In genomic region chr20:47347661-47348462, GRCh38 we compare ENCODE assay signal across 10 cellular contexts. TPM values are rescaled to one million over a fixed set of nuclear protein-coding genes. Genes with fewer than 3 reads are reported as not detected.
DNase-seq lines count a peak whose midpoint lies in the region; ATAC-seq and TF ChIP-seq lines count a peak whose summit lies in the region.
"Had no signal": no experiment of that assay in that cellular context is flagged by ENCODE, and none has a peak within 500 bp of the region (broad histone marks: within the 10 kb centered on the region; RNA-seq: fewer than 3 reads in every experiment).

No MANE protein-coding gene starts in this region.

- no peaks in the 10 kb centered on the region for H3K9me3 ChIP-seq in testis

- intact Hi-C loops in activated CD8-positive, alpha-beta T cell treated with anti-CD3 and anti-CD28 coated beads for 36 hours (cut with micrococcal nuclease): no loop called here
- intact Hi-C loops in testis (cut with DNase I; ENCODE audit: low total_unique reads): no loop called here

- H3K79me1 ChIP-seq in mesendoderm (ENCODE audit: low read length): peaks cover 7% of the 10 kb centered on the region

- no peak overlapping the region for H4K8ac ChIP-seq in mesendoderm (ENCODE audit: low read depth, low read length)

- H3K18ac ChIP-seq in mesendoderm (ENCODE audit: low read length): peak overlapping the region; percentile 99

- no peaks in the 10 kb centered on the region for H3K36me3 ChIP-seq in mesendoderm (ENCODE audit: control insufficient read depth, insufficient read depth, low read length)
- no peaks in the 10 kb centered on the region for H3K36me3 ChIP-seq in testis (ENCODE audit: low read depth, missing control alignments)

- H2BK5ac ChIP-seq in mesendoderm (ENCODE audit: low read length): peak overlapping the region; percentile 90

- H3K4me3 Mint-ChIP-seq in activated CD8-positive, alpha-beta T cell treated with anti-CD3 and anti-CD28 coated beads for 36 hours: no peak overlapping the region
- H3K4me3 Mint-ChIP-seq in activated CD8-positive, alpha-beta T cell treated with anti-CD3 and anti-CD28 coated beads, Interleukin-2, amount 10 ng/mL, durations not matched to agents 7 days and 5 days: no peak overlapping the region

- no peak for TF ChIP-seq CTCF in activated CD8-positive, alpha-beta T cell treated with anti-CD3 and anti-CD28 coated beads for 36 hours (IDR thresholded peaks at IDR 0.05)
- no peak for TF ChIP-seq CTCF in choroid plexus epithelial cell (conservative IDR thresholded peaks at IDR 0.05; ENCODE audit: low read depth, low read length)
- no peak for TF ChIP-seq CTCF in testis (IDR thresholded peaks at IDR 0.05)

- POLR2A ChIA-PET in activated CD8-positive, alpha-beta T cell treated with anti-CD3 and anti-CD28 coated beads for 36 hours (lab: Charles Lee): interaction anchor here (0.7 to 1.8 kb wide), 4 partner anchors 9 to 129 kb away, joined by 3 to 6 read pairs (median 4); partner anchors contain the start of gene ZMYND8
- POLR2A ChIA-PET in activated CD8-positive, alpha-beta T cell treated with anti-CD3 and anti-CD28 coated beads, Interleukin-2, amount 10 ng/mL, durations not matched to agents 7 days and 5 days (lab: Charles Lee): interaction anchor here (2.5 kb wide), 1 partner anchor 9 kb away, joined by 12 read pairs; the partner anchor contains the start of gene ZMYND8

- CTCF ChIA-PET in activated CD8-positive, alpha-beta T cell treated with anti-CD3 and anti-CD28 coated beads for 36 hours (lab: Charles Lee): interaction anchor here (1.1 to 13.7 kb wide), 4 partner anchors 8 to 75 kb away, joined by 3 to 151 read pairs (median 8); partner anchors contain the start of gene ZMYND8
- CTCF ChIA-PET in activated CD8-positive, alpha-beta T cell treated with anti-CD3 and anti-CD28 coated beads, Interleukin-2, amount 10 ng/mL, durations not matched to agents 7 days and 5 days (lab: Charles Lee): interaction anchor here (1.3 to 16.3 kb wide), 3 partner anchors 8 to 74 kb away, joined by 6 to 206 read pairs (median 37); partner anchors contain the start of gene ZMYND8

- peaks cover 49% of the 10 kb centered on the region for H3K36me3 Mint-ChIP-seq in activated CD8-positive, alpha-beta T cell treated with anti-CD3 and anti-CD28 coated beads for 36 hours (ENCODE audit: low read depth)
- H3K36me3 Mint-ChIP-seq in activated CD8-positive, alpha-beta T cell treated with anti-CD3 and anti-CD28 coated beads, Interleukin-2, amount 10 ng/mL, durations not matched to agents 7 days and 5 days (ENCODE audit: low read depth): peaks cover 35% of the 10 kb centered on the region

- H3K27ac ChIP-seq in mesendoderm (ENCODE audit: low read depth, low read length) (peak overlapping the region; percentile 97), testis (peak overlapping the region; percentile 89 to 99)

- H3K23ac ChIP-seq in mesendoderm (ENCODE audit: low read length): no peak overlapping the region

- no peak for TF ChIP-seq POLR2A in testis (IDR thresholded peaks at IDR 0.05)

- H3K4ac ChIP-seq in mesendoderm (ENCODE audit: low read depth, low read length): peak overlapping the region; percentile 72

- H3K27me3 Mint-ChIP-seq in activated CD8-positive, alpha-beta T cell treated with anti-CD3 and anti-CD28 coated beads for 36 hours: no peaks in the 10 kb centered on the region
- no peaks in the 10 kb centered on the region for H3K27me3 Mint-ChIP-seq in activated CD8-positive, alpha-beta T cell treated with anti-CD3 and anti-CD28 coated beads, Interleukin-2, amount 10 ng/mL, durations not matched to agents 7 days and 5 days (ENCODE audit: low read depth)

- H3K79me2 ChIP-seq in mesendoderm (ENCODE audit: control insufficient read depth, insufficient read depth, low read length): peaks cover 55% of the 10 kb centered on the region

- H3K9ac ChIP-seq in mesendoderm (ENCODE audit: low read length): peak overlapping the region; percentile 26

- no peak overlapping the region for H3K4me2 ChIP-seq in mesendoderm (ENCODE audit: low read length)

- DNase-seq in activated CD8-positive, alpha-beta T cell treated with anti-CD3 and anti-CD28 coated beads for 36 hours: no peak
- DNase-seq in activated CD8-positive, alpha-beta T cell treated with anti-CD3 and anti-CD28 coated beads, Interleukin-2, amount 10 ng/mL, durations not matched to agents 7 days and 5 days: no peak
- peak; percentile 60 for DNase-seq in choroid plexus epithelial cell (ENCODE audit: low read depth)
- no peak for DNase-seq in mesendoderm
- DNase-seq in testis: no peak
- no peak for DNase-seq in HK-2 (ENCODE audit: unreplicated experiment)
- no peak for DNase-seq in stimulated activated CD4-positive, alpha-beta T cell treated with anti-CD3 and anti-CD28 coated beads, Interleukin-12 subunit alpha, Interleukin-12 subunit beta, amount 100 ng/mL, for 4 hours
- DNase-seq: activated CD4-positive, alpha-beta T cell treated with anti-CD3 and anti-CD28 coated beads for 48 hours; central memory CD4-positive, alpha-beta T cell had no signal

- H3K27me3 ChIP-seq in mesendoderm (ENCODE audit: insufficient read depth, low read length, poor library complexity): no peaks in the 10 kb centered on the region
- H3K27me3 ChIP-seq in testis: no peaks in the 10 kb centered on the region

- no peaks in the 10 kb centered on the region for H3K9me3 Mint-ChIP-seq in activated CD8-positive, alpha-beta T cell treated with anti-CD3 and anti-CD28 coated beads for 36 hours
- H3K9me3 Mint-ChIP-seq in activated CD8-positive, alpha-beta T cell treated with anti-CD3 and anti-CD28 coated beads, Interleukin-2, amount 10 ng/mL, durations not matched to agents 7 days and 5 days (ENCODE audit: insufficient read depth): no peaks in the 10 kb centered on the region

- peaks cover 46% of the 10 kb centered on the region for H3K4me1 ChIP-seq in mesendoderm (ENCODE audit: control insufficient read depth, low read depth, low read length)
- H3K4me1 ChIP-seq in testis: peaks cover 69% of the 10 kb centered on the region

- H3K4me1 Mint-ChIP-seq in activated CD8-positive, alpha-beta T cell treated with anti-CD3 and anti-CD28 coated beads for 36 hours (ENCODE audit: low read depth): peaks cover 8% of the 10 kb centered on the region
- H3K4me1 Mint-ChIP-seq in activated CD8-positive, alpha-beta T cell treated with anti-CD3 and anti-CD28 coated beads, Interleukin-2, amount 10 ng/mL, durations not matched to agents 7 days and 5 days (ENCODE audit: low read depth): peaks cover 27% of the 10 kb centered on the region

- peak overlapping the region; percentile 62 for H2BK15ac ChIP-seq in mesendoderm (replicated peaks; ENCODE audit: low read depth)

- H3K27ac Mint-ChIP-seq in activated CD8-positive, alpha-beta T cell treated with anti-CD3 and anti-CD28 coated beads for 36 hours: peak overlapping the region; percentile 40
- no peak overlapping the region for H3K27ac Mint-ChIP-seq in activated CD8-positive, alpha-beta T cell treated with anti-CD3 and anti-CD28 coated beads, Interleukin-2, amount 10 ng/mL, durations not matched to agents 7 days and 5 days

- WGBS in mesendoderm (ENCODE audit: extremely low coverage, insufficient coverage, low lambda C conversion rate): no CpG with 5 or more reads among the region's 4 CpGs
- 39 to 57% methylated on average over 4 of the region's 4 CpGs for WGBS in testis, 2 donors

- no peak for ATAC-seq in activated CD8-positive, alpha-beta T cell treated with anti-CD3 and anti-CD28 coated beads for 36 hours
- no peak for ATAC-seq in activated CD8-positive, alpha-beta T cell treated with anti-CD3 and anti-CD28 coated beads, Interleukin-2, amount 10 ng/mL, durations not matched to agents 7 days and 5 days
- ATAC-seq in GM19395 (IDR thresholded peaks at IDR 0.05; ENCODE audit: unreplicated experiment): no peak

- peak overlapping the region; percentile 22 for H2AK5ac ChIP-seq in mesendoderm (ENCODE audit: low read length)

- H3K4me3 ChIP-seq in choroid plexus epithelial cell (ENCODE audit: low read depth, low read length) (peak overlapping the region; percentile 34), mesendoderm (ENCODE audit: low read length) (no peak overlapping the region), testis (no peak overlapping the region)

- H4K5ac ChIP-seq in mesendoderm (ENCODE audit: low read length): peak overlapping the region; percentile 87

- peak overlapping the region; percentile 61 for H3K56ac ChIP-seq in mesendoderm (ENCODE audit: low read length)

- peak overlapping the region; percentile 97 for H2BK120ac ChIP-seq in mesendoderm (ENCODE audit: low read depth, low read length)

RNA-seq across cellular contexts. Expression of gene ZMYND8, which starts 8.6 kb away (rescaled TPM):
- 10 to 100 TPM; 31.9 to 33.4 TPM for total RNA-seq in activated CD8-positive, alpha-beta T cell treated with anti-CD3 and anti-CD28 coated beads for 36 hours
- total RNA-seq in activated CD8-positive, alpha-beta T cell treated with anti-CD3 and anti-CD28 coated beads, Interleukin-2, amount 10 ng/mL, durations not matched to agents 7 days and 5 days: 10 to 100 TPM; 44.3 to 44.7 TPM
- polyA plus RNA-seq in mesendoderm (2013, experiment 1 of 2): 29.6 TPM
- 30.9 TPM for polyA plus RNA-seq in mesendoderm (2013, experiment 2 of 2)
- 100 to 1,000 TPM in 1 of 2 donors, 10 to 100 TPM in 1; 87.2 to 102 TPM for total RNA-seq in testis
- 30.4 TPM for polyA plus RNA-seq in testis (ENCODE audit: insufficient read depth, low read depth, low replicate concordance)
